ENCODE assay signal across 8 cellular contexts in the genomic region with DNA sequence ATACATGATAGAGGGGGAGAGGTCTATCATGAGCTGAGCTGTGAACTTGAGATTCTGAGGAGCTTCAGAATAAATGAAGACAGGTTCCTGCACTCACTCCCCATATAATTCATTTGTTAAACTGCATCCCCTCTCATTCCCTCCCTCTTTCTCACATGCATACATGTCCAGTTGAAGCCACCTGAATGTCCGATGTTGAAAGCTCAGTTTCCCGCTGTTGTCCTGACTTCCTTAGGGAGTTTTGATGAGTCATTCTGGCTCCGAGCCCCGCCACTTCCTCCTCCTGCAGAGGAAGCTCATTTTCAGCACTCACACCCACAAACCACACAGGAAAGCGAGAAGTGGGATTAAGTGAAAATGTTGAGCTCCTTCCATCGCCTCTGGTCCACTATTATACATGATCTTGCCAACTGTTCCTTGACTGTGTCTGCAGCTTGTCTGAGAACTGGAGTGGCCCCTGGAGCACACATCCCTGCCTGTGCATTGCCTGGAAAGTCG.
DNase-seq lines count a peak whose midpoint lies in the region; ATAC-seq, FAIRE-seq and TF ChIP-seq lines count a peak whose summit lies in the region.

No MANE protein-coding gene starts in this region.

- DNase-seq in ACHN (peak; percentile 59), MG63 (peak; percentile 65), astrocyte of the spinal cord (ENCODE audit: low read depth, low spot score) (peak; percentile 85), keratinocyte (ENCODE audit: low read depth, low spot score) (peak; percentile 17), NCI-H2227 (lab: John Stamatoyannopoulos, UW; ENCODE audit: unreplicated experiment) (no peak)
- no peak for DNase-seq in stimulated activated naive CD8-positive, alpha-beta T cell treated with anti-CD3 and anti-CD28 coated beads, Interleukin-15, amount 100 ng/mL, for 72 hours

- H3K27me3 Mint-ChIP-seq in stimulated activated naive CD8-positive, alpha-beta T cell treated with anti-CD3 and anti-CD28 coated beads, Interleukin-15, amount 100 ng/mL, for 72 hours, result peaks cover 8% of the 10 kb centered on the region

- TF ChIP-seq CTCF in astrocyte of the spinal cord (IDR thresholded peaks at IDR 0.05; ENCODE audit: low read depth, low read length) (no peak), keratinocyte (optimal IDR thresholded peaks at IDR 0.05 in 1 of 3, IDR thresholded peaks at IDR 0.05 in 1 of 3, conservative IDR thresholded peaks at IDR 0.05 in 1 of 3; ENCODE audit: extremely low read depth in 1 of 3, insufficient read depth in 2 of 3, low read length in 3 of 3) (no peak)

- peaks cover 8% of the 10 kb centered on the region for H3K4me1 Mint-ChIP-seq in stimulated activated naive CD8-positive, alpha-beta T cell treated with anti-CD3 and anti-CD28 coated beads, Interleukin-15, amount 100 ng/mL, for 72 hours

- H3K27ac Mint-ChIP-seq in stimulated activated naive CD8-positive, alpha-beta T cell treated with anti-CD3 and anti-CD28 coated beads, Interleukin-15, amount 100 ng/mL, for 72 hours, result no peak overlapping the region

- peak; percentile 62 for ATAC-seq in GM18909 (IDR thresholded peaks at IDR 0.05; ENCODE audit: poor library complexity, unreplicated experiment)
- no peak for ATAC-seq in stimulated activated naive CD8-positive, alpha-beta T cell treated with anti-CD3 and anti-CD28 coated beads, Interleukin-15, amount 100 ng/mL, for 72 hours
- no peak for ATAC-seq in GM21825 (IDR thresholded peaks at IDR 0.05; ENCODE audit: unreplicated experiment)

- H2AFZ ChIP-seq in keratinocyte (ENCODE audit: control insufficient read depth, low read length), result peak overlapping the region; percentile 51

- no peaks in the 10 kb centered on the region for H3K79me2 ChIP-seq in keratinocyte (ENCODE audit: control insufficient read depth, insufficient read depth, low read length)

- FAIRE-seq in keratinocyte (lab: Jason Lieb, UNC), result peak; percentile 94

- H3K4me2 ChIP-seq in keratinocyte (ENCODE audit: control insufficient read depth, extremely low read depth, insufficient read depth, low read depth, low read length), result peak overlapping the region; percentile 37

- dilution Hi-C loops in keratinocyte (cut with MboI; ENCODE audit: extremely low pct_ligation_motif_present, low sequenced_read_pairs), result no loop called here

- H3K4me1 ChIP-seq in keratinocyte (ENCODE audit: control insufficient read depth, extremely low read depth, insufficient read depth, low read length), result peaks cover 11% of the 10 kb centered on the region

- H3K36me3 ChIP-seq in MG63 (no peaks in the 10 kb centered on the region), keratinocyte (ENCODE audit: control insufficient read depth in 2 of 2, extremely low read depth in 1 of 2, insufficient read depth in 2 of 2, low read length in 2 of 2) (no peaks in the 10 kb centered on the region)

- H3K27me3 ChIP-seq in MG63 (no peaks in the 10 kb centered on the region), keratinocyte (ENCODE audit: control insufficient read depth, extremely low read depth, insufficient read depth, low read length) (no peaks in the 10 kb centered on the region)

- in situ Hi-C loops in ACHN (cut with HindIII; ENCODE audit: low pct_ligation_motif_present, low pct_unique_long_range_greater_than_20kb, low sequenced_read_pairs) (no loop called here), astrocyte of the spinal cord (cut with HindIII; ENCODE audit: low sequenced_read_pairs) (no loop called here)

- H3K9me3 Mint-ChIP-seq in stimulated activated naive CD8-positive, alpha-beta T cell treated with anti-CD3 and anti-CD28 coated beads, Interleukin-15, amount 100 ng/mL, for 72 hours, result peaks cover 0 to 4% of the 10 kb centered on the region in 2 donors

- H3K9me1 ChIP-seq in keratinocyte (ENCODE audit: control insufficient read depth, extremely low read depth, insufficient read depth, low read length), result no peaks in the 10 kb centered on the region

- H3K9me3 ChIP-seq in MG63 (no peaks in the 10 kb centered on the region), keratinocyte (ENCODE audit: control insufficient read depth, low read depth, low read length) (no peaks in the 10 kb centered on the region)

- no peak overlapping the region for H3K4me3 ChIP-seq in MG63
- H3K4me3 ChIP-seq in astrocyte of the spinal cord (ENCODE audit: low read depth, low read length), result no peak overlapping the region
- H3K4me3 ChIP-seq in keratinocyte (ENCODE audit: control insufficient read depth in 2 of 3, extremely low read depth in 1 of 3, insufficient read depth in 2 of 3, low read depth in 1 of 3, low read length in 3 of 3), result peak overlapping the region in 2 of 3 experiments; percentile 6 to 35

- H3K9ac ChIP-seq in keratinocyte (ENCODE audit: control insufficient read depth, extremely low read depth, insufficient read depth, low read length), result no peak overlapping the region

- H3K4me3 Mint-ChIP-seq in stimulated activated naive CD8-positive, alpha-beta T cell treated with anti-CD3 and anti-CD28 coated beads, Interleukin-15, amount 100 ng/mL, for 72 hours, result peak overlapping the region; percentile 52 to 58

- H4K20me1 ChIP-seq in keratinocyte (ENCODE audit: control insufficient read depth, extremely low read depth, insufficient read depth, low read length), result no peaks in the 10 kb centered on the region

- H3K27ac ChIP-seq in keratinocyte (ENCODE audit: control insufficient read depth, insufficient read depth, low read length), result no peak overlapping the region

Comparison
In these comparisons a context has a peak if more than half of its experiments do, and no peak if none do; other contexts are left out.
1. DNase-seq: peak in ACHN (single experiment), MG63 (single experiment), astrocyte of the spinal cord (single experiment) and keratinocyte (single experiment); none in stimulated activated naive CD8-positive, alpha-beta T cell treated with anti-CD3 and anti-CD28 coated beads, Interleukin-15, amount 100 ng/mL, for 72 hours (0 of 2) and NCI-H2227 (single experiment).
2. H3K4me3 ChIP-seq: peak in keratinocyte (2 of 3); none in MG63 (single experiment) and astrocyte of the spinal cord (single experiment).